19 cellular contexts compared by ENCODE assay signal in the genomic region with DNA sequence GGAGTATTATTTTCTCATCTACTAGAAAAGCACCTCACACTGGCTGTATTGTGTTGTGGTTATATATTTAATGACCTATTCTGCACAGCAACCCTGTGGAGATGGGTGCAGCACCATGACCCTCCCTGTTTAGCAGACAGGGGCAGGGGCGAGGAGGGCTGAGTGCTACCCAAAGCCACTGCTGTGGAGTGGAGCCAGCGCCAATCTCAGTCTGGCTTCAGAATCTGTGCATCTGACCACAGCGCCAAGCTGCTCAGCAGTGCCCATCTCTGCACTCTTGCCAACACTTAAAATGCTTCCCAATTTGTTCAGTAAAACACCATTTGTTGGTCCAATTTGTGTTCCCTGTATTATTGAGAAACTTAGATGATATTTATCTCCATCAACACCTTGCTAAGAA.
DNase-seq lines count a peak whose midpoint lies in the region; ATAC-seq and TF ChIP-seq lines count a peak whose summit lies in the region.
"Had no signal": no experiment of that assay in that cellular context is flagged by ENCODE, and none has a peak within 500 bp of the region (broad histone marks: within the 10 kb centered on the region; RNA-seq: fewer than 3 reads in every experiment).

No MANE protein-coding gene starts in this region.

- H2AFZ ChIP-seq in neural progenitor cell (replicated peaks), result no peak overlapping the region

- H3K9me3 Mint-ChIP-seq in MCF 10A (ENCODE audit: unreplicated experiment) (no peaks in the 10 kb centered on the region), neural progenitor cell (no peaks in the 10 kb centered on the region)
- H3K9me3 Mint-ChIP-seq: activated T-cell treated with anti-CD3 and anti-CD28 coated beads, Interleukin-2, amount 50 U/mL, for 4 hours had no signal

- no TSS peak for BruUV-seq in MCF 10A (replicated peaks; lab: Mats Ljungman, UMichigan)

- H3F3A ChIP-seq in neural progenitor cell (ENCODE audit: low read depth), result peaks cover 8% of the 10 kb centered on the region

- no peak overlapping the region for H3K9ac ChIP-seq in neural progenitor cell

- H3K4me2 ChIP-seq in neural progenitor cell, result no peak overlapping the region

- H3K36me3 Mint-ChIP-seq in MCF 10A (ENCODE audit: insufficient read depth, unreplicated experiment) (no peaks in the 10 kb centered on the region), neural progenitor cell (peaks cover 29% of the 10 kb centered on the region)

- no peak overlapping the region for H3K4me3 ChIP-seq in breast epithelium
- H3K4me3 ChIP-seq in astrocyte of the spinal cord (ENCODE audit: low read depth, low read length), result no peak overlapping the region
- no peak overlapping the region for H3K4me3 ChIP-seq in neural progenitor cell
- no peak overlapping the region for H3K4me3 ChIP-seq in gastrocnemius medialis
- H3K4me3 ChIP-seq: heart left ventricle, uterus had no signal

- no peak for TF ChIP-seq CTCF in MCF 10A (IDR thresholded peaks at IDR 0.05; ENCODE audit: unreplicated experiment)
- no peak for TF ChIP-seq CTCF in breast epithelium (IDR thresholded peaks at IDR 0.05)
- TF ChIP-seq CTCF in astrocyte of the spinal cord (IDR thresholded peaks at IDR 0.05; ENCODE audit: low read depth, low read length), result no peak
- TF ChIP-seq CTCF in neural progenitor cell (IDR thresholded peaks at IDR 0.05), result no peak
- TF ChIP-seq CTCF in gastrocnemius medialis (IDR thresholded peaks at IDR 0.05 in 4 of 5, conservative IDR thresholded peaks at IDR 0.05 in 1 of 5), result no peak

- POLR2A ChIA-PET in MCF 10A (lab: Yijun Ruan, JAX), result interaction anchor here (0.6 to 1.4 kb wide), 3 partner anchors 36 to 137 kb away, joined by 3 to 4 read pairs (median 4); no protein-coding TSS in a partner anchor

- no peaks in the 10 kb centered on the region for H3K27me3 Mint-ChIP-seq in MCF 10A (ENCODE audit: insufficient read depth, unreplicated experiment)
- H3K27me3 Mint-ChIP-seq in neural progenitor cell (ENCODE audit: insufficient read depth, low read depth), result peaks cover 2% of the 10 kb centered on the region

- no peaks in the 10 kb centered on the region for H3K36me3 ChIP-seq in breast epithelium
- H3K36me3 ChIP-seq in neural progenitor cell, result no peaks in the 10 kb centered on the region
- peaks cover 0 to 4% of the 10 kb centered on the region in 2 donors for H3K36me3 ChIP-seq in gastrocnemius medialis
- H3K36me3 ChIP-seq: neutrophil, uterus had no signal

- H4K20me1 ChIP-seq in neural progenitor cell (ENCODE audit: low read depth), result no peaks in the 10 kb centered on the region

- H3K4me1 Mint-ChIP-seq in MCF 10A (ENCODE audit: insufficient read depth, unreplicated experiment) (peaks cover 14% of the 10 kb centered on the region), neural progenitor cell (peaks cover 29% of the 10 kb centered on the region)

- H3K4me1 ChIP-seq in breast epithelium (no peaks in the 10 kb centered on the region), neural progenitor cell (peaks cover 16% of the 10 kb centered on the region), gastrocnemius medialis (no peaks in the 10 kb centered on the region)

- H3K27ac Mint-ChIP-seq in MCF 10A (ENCODE audit: low read depth, unreplicated experiment) (peak overlapping the region; percentile 21), neural progenitor cell (peak overlapping the region; percentile 88)
- H3K27ac Mint-ChIP-seq: immature natural killer cell had no signal

- ATAC-seq in GM19467 (IDR thresholded peaks at IDR 0.05; ENCODE audit: unreplicated experiment) (no peak), HG02885 (IDR thresholded peaks at IDR 0.05; ENCODE audit: poor library complexity, unreplicated experiment) (no peak), gastrocnemius medialis (no peak)
- ATAC-seq: activated T-cell treated with anti-CD3 and anti-CD28 coated beads, Interleukin-2, amount 50 U/mL, for 4 hours; HCT116 had no signal

- CTCF ChIA-PET in MCF 10A (lab: Yijun Ruan, JAX), result no interaction called here

- H3K79me2 ChIP-seq in neural progenitor cell (ENCODE audit: low read depth), result no peaks in the 10 kb centered on the region

- intact Hi-C loops in MCF 10A (cut with micrococcal nuclease) (no loop called here), breast epithelium (cut with DNase I; ENCODE audit: low total_unique reads) (no loop called here), gastrocnemius medialis (cut with DNase I; ENCODE audit: low total_unique reads) (no loop called here)

- no peak for TF ChIP-seq POLR2A in breast epithelium (IDR thresholded peaks at IDR 0.05)
- TF ChIP-seq POLR2A in gastrocnemius medialis (IDR thresholded peaks at IDR 0.05), result no peak

- H3K9me3 ChIP-seq in breast epithelium (no peaks in the 10 kb centered on the region), neural progenitor cell (ENCODE audit: low read depth) (no peaks in the 10 kb centered on the region), gastrocnemius medialis (no peaks in the 10 kb centered on the region)
- H3K9me3 ChIP-seq: heart left ventricle, neutrophil, uterus had no signal

- H3K27me3 ChIP-seq in breast epithelium, result no peaks in the 10 kb centered on the region
- no peaks in the 10 kb centered on the region for H3K27me3 ChIP-seq in neural progenitor cell
- no peaks in the 10 kb centered on the region for H3K27me3 ChIP-seq in gastrocnemius medialis
- H3K27me3 ChIP-seq: heart left ventricle, neutrophil, uterus had no signal

- in situ Hi-C loops in astrocyte of the spinal cord (cut with HindIII; ENCODE audit: low sequenced_read_pairs) (no loop called here), gastrocnemius medialis (cut with MboI; ENCODE audit: low sequenced_read_pairs in 4 of 4) (no loop called here)

- DNase-seq in MCF 10A (ENCODE audit: unreplicated experiment) (no peak), breast epithelium (ENCODE audit: low spot score in 2 of 2) (no peak), astrocyte of the spinal cord (ENCODE audit: low read depth, low spot score) (peak; percentile 14), neural progenitor cell (ENCODE audit: low spot score) (no peak), occipital lobe (lab: John Stamatoyannopoulos, UW) (no peak), gastrocnemius medialis (no peak)
- DNase-seq: activated CD4-positive, alpha-beta T cell treated with anti-CD3 and anti-CD28 coated beads for 1 hour; activated CD8-positive, alpha-beta memory T cell treated with anti-CD3 and anti-CD28 coated beads for 24 hours; activated naive CD4-positive, alpha-beta T cell treated with Interleukin-2 at 50 U/mL for 16 hours; activated T-cell treated with anti-CD3 and anti-CD28 coated beads, Interleukin-2, amount 50 U/mL, for 4 hours; heart left ventricle; immature natural killer cell; NCI-H1694; uterus had no signal

- H3K27ac ChIP-seq in breast epithelium, result no peak overlapping the region
- H3K27ac ChIP-seq in neural progenitor cell, result no peak overlapping the region
- H3K27ac ChIP-seq in gastrocnemius medialis, result no peak overlapping the region
- H3K27ac ChIP-seq: neutrophil, RWPE1 had no signal

- H3K4me3 Mint-ChIP-seq in MCF 10A (ENCODE audit: unreplicated experiment), result no peak overlapping the region
- H3K4me3 Mint-ChIP-seq in neural progenitor cell, result peak overlapping the region; percentile 4
- H3K4me3 Mint-ChIP-seq: activated T-cell treated with anti-CD3 and anti-CD28 coated beads, Interleukin-2, amount 50 U/mL, for 4 hours; immature natural killer cell had no signal
